ENCODE assay signal across 10 cellular contexts in genomic region chr6:127136786-127137185, GRCh38. TPM values are rescaled to one million over a fixed set of nuclear protein-coding genes. Genes with fewer than 3 reads are reported as not detected.
"Had no signal": no experiment of that assay in that cellular context is flagged by ENCODE, and none has a peak within 500 bp of the region (broad histone marks: within the 10 kb centered on the region; RNA-seq: fewer than 3 reads in every experiment).

No MANE protein-coding gene starts in this region.

- DNase-seq: GM23248, GOT3, H7, HFFc6, IMR-90 had no signal

- H3K9me3 ChIP-seq: HAP-1 had no signal

- H3K36me3 ChIP-seq: HAP-1 had no signal

- FAIRE-seq: HTR-8/SVneo, K562 had no signal

- H3K4me3 ChIP-seq: GM23248, HAP-1, K562 had no signal

- H3K27ac ChIP-seq: GM23248 had no signal

- H3K4me3 Mint-ChIP-seq: HFFc6 had no signal

- H3K9me3 Mint-ChIP-seq: HFFc6 had no signal

- H3K4me1 ChIP-seq: HAP-1 had no signal

- H3K27ac Mint-ChIP-seq: HFFc6 had no signal

- ATAC-seq: HCT116, K562 had no signal

RNA-seq across cellular contexts. Expression of gene RSPO3, which starts 18.3 kb away (rescaled TPM):
- total RNA-seq: H7, HFFc6, HT-29, IMR-90, K562 had no signal
- polyA plus RNA-seq: IMR-90, K562 had no signal
